Comparison of ENCODE assay signal across 10 cellular contexts in genomic region chr20:17558941-17559304, GRCh38. TPM values are rescaled to one million over a fixed set of nuclear protein-coding genes. Genes with fewer than 3 reads are reported as not detected.
DNase-seq lines count a peak whose midpoint lies in the region; ATAC-seq, FAIRE-seq and TF ChIP-seq lines count a peak whose summit lies in the region.
"Had no signal": no experiment of that assay in that cellular context is flagged by ENCODE, and none has a peak within 500 bp of the region (broad histone marks: within the 10 kb centered on the region; RNA-seq: fewer than 3 reads in every experiment).

No MANE protein-coding gene starts in this region.

- H3K4me3 ChIP-seq in A549 = no peak overlapping the region
- no peak overlapping the region for H3K4me3 ChIP-seq in IMR-90 (ENCODE audit: insufficient read depth, low read depth, low read length)
- H3K4me3 ChIP-seq in endodermal cell (ENCODE audit: low read length) = no peak overlapping the region
- H3K4me3 ChIP-seq in osteoblast (ENCODE audit: insufficient read depth, low read length) = no peak overlapping the region

- peak overlapping the region; percentile 68 for H2AK5ac ChIP-seq in IMR-90 (ENCODE audit: low read depth, low read length)

- H3K4me2 ChIP-seq in A549 (peak overlapping the region; percentile 92), IMR-90 (ENCODE audit: low read depth, low read length) (peak overlapping the region; percentile 43; the same call in 1 of the 2 replicates), osteoblast (ENCODE audit: insufficient read depth, low read length) (peak overlapping the region; percentile 83)

- peak overlapping the region; percentile 85; the same call in 1 of the 2 replicates for H3K18ac ChIP-seq in IMR-90 (ENCODE audit: low read depth, low read length)

- no peak overlapping the region for H3K4me3 Mint-ChIP-seq in endodermal cell

- peak overlapping the region; percentile 55 for H3K56ac ChIP-seq in IMR-90 (ENCODE audit: extremely low read depth, insufficient read depth, low read length)

- H2BK20ac ChIP-seq in IMR-90 (ENCODE audit: low read depth, low read length) = peak overlapping the region; percentile 69

- 22% methylated on average over 1 of the region's 1 CpG for WGBS in A549 (ENCODE audit: missing lambda C conversion rate)
- no CpG with 5 or more reads among the region's 1 CpG for WGBS in IMR-90 (ENCODE audit: extremely low coverage in 2 of 2, insufficient read length in 1 of 2), 2 experiments
- 73 to 100% methylated on average over 1 of the region's 1 CpG for WGBS in endodermal cell (ENCODE audit: insufficient coverage in 1 of 2, insufficient read length in 1 of 2), 2 experiments

- POLR2A ChIA-PET in A549 (lab: Yijun Ruan, JAX) = interaction anchor here (0.7 to 4.9 kb wide), 5 partner anchors 12 to 297 kb away, joined by 3 to 127 read pairs (median 4); partner anchors contain the start of genes BFSP1 and DSTN
- POLR2A ChIA-PET in IMR-90 (lab: Charles Lee; ENCODE audit: unreplicated experiment) = no interaction called here

- H3K4ac ChIP-seq in IMR-90 (ENCODE audit: low read depth, low read length) = peak overlapping the region; percentile 82; the same call in 1 of the 2 replicates

- TF ChIP-seq EP300 in A549 (IDR thresholded peaks at IDR 0.05) = no peak

- H2AK9ac ChIP-seq in IMR-90 (replicated peaks; ENCODE audit: low read depth, low read length, poor library complexity) = no peak overlapping the region

- no peaks in the 10 kb centered on the region for H3K27me3 Mint-ChIP-seq in endodermal cell (ENCODE audit: insufficient read depth)

- H3K36me3 Mint-ChIP-seq in endodermal cell (ENCODE audit: low read depth) = no peaks in the 10 kb centered on the region

- H2AFZ ChIP-seq in IMR-90 (replicated peaks; ENCODE audit: low read length, poor library complexity) (no peak overlapping the region), osteoblast (ENCODE audit: low read length) (no peak overlapping the region)

- no TSS peak for BruUV-seq in IMR-90 (replicated peaks; lab: Mats Ljungman, UMichigan)

- FAIRE-seq in A549 (lab: Jason Lieb, UNC) = no peak
- FAIRE-seq: GM12891 had no signal

- no peaks in the 10 kb centered on the region for H3K9me3 Mint-ChIP-seq in endodermal cell

- peaks cover 0 to 25% of the 10 kb centered on the region in 2 experiments; a peak in 3 of 4 replicates for H3K79me1 ChIP-seq in IMR-90 (ENCODE audit: low read depth in 1 of 2, low read length in 2 of 2)

- H3K9me1 ChIP-seq in IMR-90 (ENCODE audit: insufficient read depth, low read length) = peaks cover 19% of the 10 kb centered on the region

- TF ChIP-seq RAD21 in A549 (conservative IDR thresholded peaks at IDR 0.05 in 1 of 2, IDR thresholded peaks at IDR 0.05 in 1 of 2) = no peak
- TF ChIP-seq RAD21 in IMR-90 (IDR thresholded peaks at IDR 0.05; ENCODE audit: low read length) = no peak

- H4K91ac ChIP-seq in IMR-90 (ENCODE audit: insufficient read depth, low read depth, low read length) = peak overlapping the region; percentile 83

- H4K8ac ChIP-seq in IMR-90 (ENCODE audit: low read depth in 2 of 2, low read length in 2 of 2) = peak overlapping the region; percentile 4 to 82; a peak in 3 of 4 replicates

- peaks cover 18% of the 10 kb centered on the region for H3K4me1 Mint-ChIP-seq in endodermal cell

- peak overlapping the region; percentile 98 for H2BK5ac ChIP-seq in IMR-90 (ENCODE audit: low read depth, low read length, poor library complexity, severe bottlenecking)

- H2BK15ac ChIP-seq in IMR-90 (ENCODE audit: low read depth, low read length) = peak overlapping the region; percentile 66; the same call in 2 of the 3 replicates

- no peaks in the 10 kb centered on the region for H3K79me2 ChIP-seq in osteoblast (ENCODE audit: insufficient read depth, low read length)

- H3K27ac ChIP-seq in A549 (peak overlapping the region; percentile 89 to 96), IMR-90 (ENCODE audit: insufficient read depth, low read length) (peak overlapping the region; percentile 64), endodermal cell (ENCODE audit: low read depth, low read length) (no peak overlapping the region), osteoblast (ENCODE audit: low read depth, low read length) (peak overlapping the region; percentile 99)

- dilution Hi-C loops in IMR-90 (cut with HindIII; ENCODE audit: low sequenced_read_pairs, unreplicated experiment) = no loop called here

- H3K23ac ChIP-seq in IMR-90 (ENCODE audit: low read depth, low read length) = peak overlapping the region; percentile 40; the same call in 1 of the 2 replicates

- ATAC-seq in A549 (peak; percentile 2 to 7; a peak in 2 of 6 replicates), IMR-90 (ENCODE audit: low read depth) (no peak)

- in situ Hi-C loops in IMR-90 (cut with MboI; ENCODE audit: low sequenced_read_pairs) = no loop called here

- H3K9ac ChIP-seq in IMR-90 (ENCODE audit: low read depth, low read length) (no peak overlapping the region; the same call in 1 of the 2 replicates), endodermal cell (ENCODE audit: extremely low read depth, low read length, poor library complexity, severe bottlenecking) (no peak overlapping the region)

- H3K9me3 ChIP-seq in A549 (no peaks in the 10 kb centered on the region), IMR-90 (ENCODE audit: control insufficient read depth, insufficient read depth, low read length) (no peaks in the 10 kb centered on the region), endodermal cell (ENCODE audit: control insufficient read depth, low read length) (no peaks in the 10 kb centered on the region), osteoblast (ENCODE audit: low read depth, low read length) (no peaks in the 10 kb centered on the region)

- H4K5ac ChIP-seq in IMR-90 (ENCODE audit: low read depth, low read length) = peak overlapping the region; percentile 55; the same call in 1 of the 2 replicates

- no peaks in the 10 kb centered on the region for H3K36me3 ChIP-seq in IMR-90 (ENCODE audit: control insufficient read depth, insufficient read depth, low read length)
- no peaks in the 10 kb centered on the region for H3K36me3 ChIP-seq in endodermal cell (ENCODE audit: control insufficient read depth, insufficient read depth, low read length)
- no peaks in the 10 kb centered on the region for H3K36me3 ChIP-seq in osteoblast (ENCODE audit: insufficient read depth, low read length)

- H3K27me3 ChIP-seq in IMR-90 (ENCODE audit: control insufficient read depth, insufficient read depth, low read length) (no peaks in the 10 kb centered on the region), endodermal cell (ENCODE audit: control insufficient read depth, insufficient read depth, low read length, poor library complexity, severe bottlenecking) (no peaks in the 10 kb centered on the region), osteoblast (ENCODE audit: insufficient read depth, low read length) (no peaks in the 10 kb centered on the region)

- peak overlapping the region; percentile 80 for H3K27ac Mint-ChIP-seq in endodermal cell

- TF ChIP-seq CTCF in A549 (IDR thresholded peaks at IDR 0.05) (no peak), IMR-90 (conservative IDR thresholded peaks at IDR 0.05; ENCODE audit: low read depth, low read length) (no peak), endodermal cell (conservative IDR thresholded peaks at IDR 0.05) (no peak), osteoblast (IDR thresholded peaks at IDR 0.05; ENCODE audit: extremely low read depth, low read depth, low read length) (no peak)

- H3K4me1 ChIP-seq in A549 (peaks cover 68% of the 10 kb centered on the region), IMR-90 (ENCODE audit: control insufficient read depth, insufficient read depth, low read length) (peaks cover 17% of the 10 kb centered on the region), endodermal cell (ENCODE audit: control insufficient read depth, insufficient read depth, low read length) (no peaks in the 10 kb centered on the region), osteoblast (ENCODE audit: insufficient read depth, low read length) (peaks cover 58% of the 10 kb centered on the region)

- H2BK120ac ChIP-seq in IMR-90 (ENCODE audit: low read depth, low read length) = peak overlapping the region; percentile 80

- DNase-seq in A549 (ENCODE audit: low read depth in 1 of 2, low spot score in 1 of 2) (no peak), IMR-90 (no peak), endodermal cell (no peak), osteoblast (ENCODE audit: insufficient read length, low spot score, missing footprints) (no peak), NCI-H748 (lab: John Stamatoyannopoulos, UW; ENCODE audit: unreplicated experiment) (no peak), head of caudate nucleus (no peak), NCI-H1092 treated with DMSO at 0.1 percent for 48 hours (lab: John Stamatoyannopoulos, UW) (no peak)
- DNase-seq in activated CD4-positive, alpha-beta T cell treated with anti-CD3 and anti-CD28 coated beads for 48 hours = no peak
- DNase-seq: nucleus accumbens had no signal

- intact Hi-C loops in IMR-90 (cut with micrococcal nuclease) (loop anchor here (1.0 kb wide), 1 partner anchor 10 kb away; no protein-coding TSS in a partner anchor), head of caudate nucleus (cut with DNase I) (no loop called here)

- TF ChIP-seq POLR2A in A549 (IDR thresholded peaks at IDR 0.05; ENCODE audit: low read length) = no peak
- no peak for TF ChIP-seq POLR2A in IMR-90 (IDR thresholded peaks at IDR 0.05; ENCODE audit: low read depth, low read length)

- H3K14ac ChIP-seq in IMR-90 (replicated peaks; ENCODE audit: low read depth, low read length) = peak overlapping the region; percentile 60

- H4K20me1 ChIP-seq in IMR-90 (ENCODE audit: insufficient read depth, low read length) = peaks cover 8% of the 10 kb centered on the region; the same call in 1 of the 2 replicates
- no peaks in the 10 kb centered on the region for H4K20me1 ChIP-seq in osteoblast (ENCODE audit: insufficient read depth, low read length)

- CTCF ChIA-PET in A549 (lab: Yijun Ruan, JAX) = interaction anchor here (0.6 to 3.7 kb wide), 8 partner anchors 9 to 696 kb away, joined by 3 to 30 read pairs (median 3); no protein-coding TSS in a partner anchor
- CTCF ChIA-PET in IMR-90 (lab: Yijun Ruan, JAX) = interaction anchor here (0.8 to 1.4 kb wide), 2 partner anchors 13 to 16 kb away, joined by 3 to 6 read pairs; no protein-coding TSS in a partner anchor

RNA-seq across cellular contexts. Expression of gene DSTN, which starts 11.0 kb away (rescaled TPM):
- 425 and 544 TPM in 2 replicates for polyA plus RNA-seq in A549 (2011; rRNA removed)
- polyA plus RNA-seq in A549 (2012; cell fraction: cytosol; rRNA removed) = 291 and 367 TPM in 2 replicates
- polyA plus RNA-seq in A549 (2012; cell fraction: nucleus; rRNA removed) = 69.9 and 92.9 TPM in 2 replicates
- polyA plus RNA-seq in A549 (2017; fragmentation: RNase III; extraction: RNeasy Plus Mini Kit Qiagen cat#74134 plus additional on column Dnase treatment) = 1,014 to 1,239 TPM (median 1,131 TPM) in 3 replicates
- polyA minus RNA-seq in A549 (2011; rRNA and poly(A)+ RNA removed) = 40.0 and 44.5 TPM in 2 replicates
- total RNA-seq in IMR-90 (2012; rRNA removed) = 221 and 383 TPM in 2 replicates
- 258 and 269 TPM in 2 replicates for polyA plus RNA-seq in IMR-90 (2012; rRNA removed)
- 105 and 120 TPM in 2 replicates for polyA plus RNA-seq in IMR-90 (2012; cell fraction: cytosol; rRNA removed)
- polyA plus RNA-seq in IMR-90 (2012; cell fraction: nucleus; rRNA removed; ENCODE audit: low replicate concordance) = 20.5 and 87.7 TPM in 2 replicates
- 100 to 1,000 TPM; 196 to 204 TPM for total RNA-seq in endodermal cell
- polyA plus RNA-seq in endodermal cell (2013, experiment 1 of 2) = 192 TPM
- polyA plus RNA-seq in endodermal cell (2013, experiment 2 of 2) = 208 TPM
- total RNA-seq in osteoblast = 627 and 634 TPM in 2 replicates

RNA-seq across cellular contexts. Expression of gene BFSP1, which starts 27.7 kb away (rescaled TPM):
- polyA plus RNA-seq in A549 (2011; rRNA removed) (6.1 and 7.2 TPM in 2 replicates), A549 (2017; fragmentation: RNase III; extraction: RNeasy Plus Mini Kit Qiagen cat#74134 plus additional on column Dnase treatment) (5.8 to 8.6 TPM (median 8.3 TPM) in 3 replicates), IMR-90 (2012; rRNA removed) (0.85 and 1.1 TPM in 2 replicates)
- polyA plus RNA-seq in A549 (2012; cell fraction: cytosol; rRNA removed) = 2.7 and 2.9 TPM in 2 replicates
- polyA plus RNA-seq in A549 (2012; cell fraction: nucleus; rRNA removed) = 2.1 and 2.6 TPM in 2 replicates
- 3.6 and 3.7 TPM in 2 replicates for polyA minus RNA-seq in A549 (2011; rRNA and poly(A)+ RNA removed)
- total RNA-seq in IMR-90 (2012; rRNA removed) (1.9 and 2.0 TPM in 2 replicates), endodermal cell (10 to 100 TPM in 1 of 2 donors, 1 to 10 TPM in 1; 9.4 to 12.0 TPM), osteoblast (1.8 and 2.9 TPM in 2 replicates)
- 0.78 and 1.1 TPM in 2 replicates for polyA plus RNA-seq in IMR-90 (2012; cell fraction: cytosol; rRNA removed)
- 0.57 and 1.1 TPM in 2 replicates for polyA plus RNA-seq in IMR-90 (2012; cell fraction: nucleus; rRNA removed; ENCODE audit: low replicate concordance)
- polyA plus RNA-seq in endodermal cell (2013, experiment 1 of 2) = 1.3 TPM
- 1.4 TPM for polyA plus RNA-seq in endodermal cell (2013, experiment 2 of 2)
